In genomic region chr3:38627956-38628355, GRCh38 we compare ENCODE assay signal across 10 cellular contexts. TPM values are rescaled to one million over a fixed set of nuclear protein-coding genes. Genes with fewer than 3 reads are reported as not detected.
DNase-seq lines count a peak whose midpoint lies in the region; ATAC-seq, FAIRE-seq and TF ChIP-seq lines count a peak whose summit lies in the region.
"Had no signal": no experiment of that assay in that cellular context is flagged by ENCODE, and none has a peak within 500 bp of the region (broad histone marks: within the 10 kb centered on the region; RNA-seq: fewer than 3 reads in every experiment).

No MANE protein-coding gene starts in this region.

- H3K4me1 ChIP-seq in heart left ventricle (peaks cover 0 to 26% (median 12%) of the 10 kb centered on the region in 12 donors), right cardiac atrium (ENCODE audit: control insufficient read depth, insufficient read depth, low read length) (peaks cover 4% of the 10 kb centered on the region), K562 (replicated peaks in 1 of 2; ENCODE audit: control insufficient read depth in 2 of 2, insufficient read depth in 2 of 2, low read length in 2 of 2) (no peaks in the 10 kb centered on the region), spleen (no peaks in the 10 kb centered on the region)

- no peak for TF ChIP-seq EP300 in K562 (IDR thresholded peaks at IDR 0.05; ENCODE audit: low read length)

- H3K27me3 ChIP-seq in heart left ventricle (no peaks in the 10 kb centered on the region), right cardiac atrium (ENCODE audit: control insufficient read depth, insufficient read depth) (no peaks in the 10 kb centered on the region), K562 (ENCODE audit: control insufficient read depth in 2 of 2, insufficient read depth in 2 of 2, low read length in 2 of 2) (peaks cover 40 to 83% of the 10 kb centered on the region in 2 experiments; a peak in 4 of 5 replicates), spleen (replicated peaks in 1 of 7) (peaks cover 0 to 5% (median 0%) of the 10 kb centered on the region in 7 donors)

- in situ Hi-C loops in K562 (cut with MboI) = no loop called here

- H3K36me3 ChIP-seq in heart left ventricle (peaks cover 0 to 38% (median 3%) of the 10 kb centered on the region in 9 donors), K562 (ENCODE audit: control insufficient read depth, insufficient read depth, low read length) (no peaks in the 10 kb centered on the region), spleen (no peaks in the 10 kb centered on the region)

- no TSS peak for BruUV-seq in K562 (replicated peaks; lab: Mats Ljungman, UMichigan)

- H2AFZ ChIP-seq in K562 (ENCODE audit: low read depth, low read length) = no peak overlapping the region

- H3K4me3 ChIP-seq in heart left ventricle (no peak overlapping the region), right cardiac atrium (ENCODE audit: low read length) (no peak overlapping the region), K562 (no peak overlapping the region), spleen (no peak overlapping the region)

- intact Hi-C loops in heart left ventricle (cut with DNase I) = no loop called here
- intact Hi-C loops in right cardiac atrium (cut with DNase I) = no loop called here
- intact Hi-C loops in K562 (cut with micrococcal nuclease) = no loop called here
- intact Hi-C loops in spleen (cut with DNase I; ENCODE audit: low total_unique reads) = no loop called here

- TF ChIP-seq RAD21 in K562 (CRISPR knock-in tag; conservative IDR thresholded peaks at IDR 0.05 in 1 of 2, IDR thresholded peaks at IDR 0.05 in 1 of 2) = peak in 1 of 2 experiments; percentile 61; a peak in 2 of 4 replicates

- DNase-seq in heart left ventricle (no peak), right cardiac atrium (no peak), K562 (ENCODE audit: extremely low read depth in 1 of 4, low spot score in 3 of 4) (peak; percentile 64 to 74 (median 72)), spleen (no peak)
- peak; percentile 14 for DNase-seq in stimulated activated CD4-positive, alpha-beta T cell treated with anti-CD3 and anti-CD28 coated beads, Interleukin-4, amount 100 ng/mL, for 1 hour
- DNase-seq: NCI-H1436 had no signal

- H4K20me1 ChIP-seq in K562 (replicated peaks; ENCODE audit: control insufficient read depth, insufficient read depth, low read length) = peaks cover 24% of the 10 kb centered on the region

- TF ChIP-seq CTCF in heart left ventricle (IDR thresholded peaks at IDR 0.05) (peak in 8 of 12 donors; percentile 9 to 47 (median 30)), LNCAP (IDR thresholded peaks at IDR 0.05) (peak; percentile 45), K562 (IDR thresholded peaks at IDR 0.05 in 2 of 3, conservative IDR thresholded peaks at IDR 0.05 in 1 of 3; ENCODE audit: insufficient read depth in 2 of 3, low read depth in 1 of 3, low read length in 3 of 3) (peak; percentile 75 to 86 (median 86)), spleen (IDR thresholded peaks at IDR 0.05 in 8 of 11, conservative IDR thresholded peaks at IDR 0.05 in 3 of 11) (no peak)

- H3K27ac ChIP-seq in heart left ventricle (no peak overlapping the region), right cardiac atrium (ENCODE audit: low read length) (no peak overlapping the region), K562 (ENCODE audit: extremely low read depth, low read depth, low read length) (no peak overlapping the region), spleen (no peak overlapping the region)

- H3K9me1 ChIP-seq in K562 (ENCODE audit: control insufficient read depth, insufficient read depth, low read length) = peaks cover 4% of the 10 kb centered on the region

- no peaks in the 10 kb centered on the region for H3K79me2 ChIP-seq in K562 (ENCODE audit: control insufficient read depth, insufficient read depth, low read length)

- 44 to 57% (median 52%) methylated on average over 3 to 4 of the region's 4 CpGs for WGBS in heart left ventricle, 4 donors
- WGBS in right cardiac atrium = 60% methylated on average over 4 of the region's 4 CpGs
- 2% methylated on average over 4 of the region's 4 CpGs for whole genome bisulfite sequencing in K562 (ENCODE audit: insufficient coverage, low coverage, missing lambda C conversion rate)
- 27 to 61% (median 59%) methylated on average over 4 of the region's 4 CpGs for WGBS in spleen, 5 donors

- no peak overlapping the region for H3K4me2 ChIP-seq in K562 (ENCODE audit: insufficient read depth, low read length)

- ATAC-seq in heart left ventricle (peak in 2 of 4 donors; percentile 9 to 11), right cardiac atrium (no peak), K562 (peak; percentile 93), HG03469 (IDR thresholded peaks at IDR 0.05; ENCODE audit: unreplicated experiment) (no peak), GM21723 (IDR thresholded peaks at IDR 0.05; ENCODE audit: unreplicated experiment) (no peak)

- FAIRE-seq in K562 (lab: Jason Lieb, UNC) = peak; percentile 88
- FAIRE-seq: GM12892 had no signal

- CTCF ChIA-PET in K562 (lab: Yijun Ruan, JAX; ENCODE audit: low intra/inter-chr PET ratio) = interaction anchor here (0.7 kb wide), 1 partner anchor 579 kb away, joined by 3 read pairs; no protein-coding TSS in a partner anchor

- TF ChIP-seq POLR2A in heart left ventricle (IDR thresholded peaks at IDR 0.05) = no peak
- TF ChIP-seq POLR2A in K562 (conservative IDR thresholded peaks at IDR 0.05) = no peak
- TF ChIP-seq POLR2A in spleen (IDR thresholded peaks at IDR 0.05) = no peak

- no peak overlapping the region for H3K9ac ChIP-seq in K562 (ENCODE audit: insufficient read depth in 1 of 2, low read depth in 2 of 2, low read length in 2 of 2)

- H3K9me3 ChIP-seq in heart left ventricle = no peaks in the 10 kb centered on the region
- no peaks in the 10 kb centered on the region for H3K9me3 ChIP-seq in right cardiac atrium (ENCODE audit: control insufficient read depth, low read length)
- H3K9me3 ChIP-seq in K562 (replicated peaks; ENCODE audit: control insufficient read depth, insufficient read depth, low read depth, low read length) = no peaks in the 10 kb centered on the region
- no peaks in the 10 kb centered on the region for H3K9me3 ChIP-seq in spleen

- POLR2A ChIA-PET in K562 (lab: Yijun Ruan, JAX) = interaction anchor here (1.3 to 2.0 kb wide), 2 partner anchors 10 to 12 kb away, joined by 5 to 6 read pairs; no protein-coding TSS in a partner anchor

TF ChIP-seq in K562, 482 proteins besides CTCF, POLR2A, EP300 and RAD21:
- peak; percentile 50; the same call in 1 of the 2 replicates for TF ChIP-seq SMC3 (conservative IDR thresholded peaks at IDR 0.05; ENCODE audit: insufficient read depth, low read depth, low read length)
- TF ChIP-seq MYC (IDR thresholded peaks at IDR 0.05; ENCODE audit: low read depth, low read length) = peak; percentile 46; the same call in 1 of the 2 replicates
- TF ChIP-seq MYC (CRISPR knock-in tag; IDR thresholded peaks at IDR 0.05; ENCODE audit: borderline replicate concordance, low read depth) = no peak
- no peak for TF ChIP-seq PHB (CRISPR knock-in tag; IDR thresholded peaks at IDR 0.05)
- TF ChIP-seq STAG1 (CRISPR knock-in tag; IDR thresholded peaks at IDR 0.05; ENCODE audit: borderline replicate concordance) = peak; percentile 29; the same call in 1 of the 2 replicates
- no peak for TF ChIP-seq SAFB (IDR thresholded peaks at IDR 0.05; ENCODE audit: borderline replicate concordance, low read depth, low read length)

RNA-seq across cellular contexts. Expression of gene SCN5A, which starts 21.5 kb away (rescaled TPM):
- total RNA-seq in heart left ventricle (100 to 1,000 TPM; 133 to 242 (median 198) TPM), right cardiac atrium (100 to 1,000 TPM; 131 to 202 (median 142) TPM), K562 (2014; rRNA removed) (0.41 and 0.45 TPM in 2 replicates), K562 (2014; rRNA removed; fragmentation: Illumina TruSeq; extraction: Trizol) (not detected in 2 replicates), K562 (2015; rRNA removed; fragmentation: Illumina TruSeq; extraction: Trizol) (0.07 and 0.26 TPM in 2 replicates), K562 (2021) (0.22 and 0.27 TPM in 2 replicates), spleen (1 to 10 TPM in 1 of 7 donors, under 1 TPM in 3, not detected in 3; 0.17 to 1.2 (median 0.48) TPM)
- polyA plus RNA-seq in heart left ventricle (10 to 100 TPM; 88.4 to 92.5 TPM), right cardiac atrium (69.0 TPM), K562 (2011; rRNA removed) (0.10 and 0.11 TPM in 2 replicates), K562 (2014; fragmentation: Illumina TruSeq; extraction: Trizol) (0.21 and 0.40 TPM in 2 replicates), K562 (2014; fragmentation: Nextera tagmentation; extraction: Ambion mirVana) (under 1 TPM in 1 of 2 experiments, not detected in 1; 0.15 TPM), K562 (2014; rRNA removed) (0.34 and 1.4 TPM in 2 replicates), spleen (under 1 TPM; 0.02 to 0.06 (median 0.02) TPM)
- 0.44 and 1.00 TPM in 2 replicates for total RNA-seq in K562 (2011; cell fraction: chromatin; rRNA removed; ENCODE audit: low replicate concordance)
- total RNA-seq in K562 (2011; cell fraction: nucleolus; rRNA removed) = 0.66 and 0.67 TPM in 2 replicates
- 0.08 and 0.66 TPM in 2 replicates for total RNA-seq in K562 (2011; cell fraction: nucleoplasm; rRNA removed)
- polyA plus RNA-seq in K562 (2011; cell fraction: cytosol; rRNA removed) = 0.07 and 0.45 TPM in 2 replicates
- polyA plus RNA-seq in K562 (2011; cell fraction: nucleus; rRNA removed) = 0.01 and 0.16 TPM in 2 replicates
- polyA plus RNA-seq in K562 (2012) = 0.11 and 0.21 TPM in 2 replicates
- polyA minus RNA-seq in K562 (2011; rRNA and poly(A)+ RNA removed) = 0.49 TPM in 1 of 2 replicates, not detected in the other
- polyA minus RNA-seq in K562 (2011; cell fraction: cytosol; rRNA and poly(A)+ RNA removed) = not detected in 2 replicates
- polyA minus RNA-seq in K562 (2011; cell fraction: nucleus; rRNA and poly(A)+ RNA removed) = 0.22 and 0.67 TPM in 2 replicates

Comparison
In these comparisons a context has a peak if more than half of its experiments do, and no peak if none do; other contexts are left out.
1. DNase-seq: peak in K562 (4 of 4) and stimulated activated CD4-positive, alpha-beta T cell treated with anti-CD3 and anti-CD28 coated beads, Interleukin-4, amount 100 ng/mL, for 1 hour (single experiment); none in heart left ventricle (0 of 5), right cardiac atrium (0 of 3) and spleen (single experiment).
2. CTCF ChIP-seq: peak in heart left ventricle (8 of 12), LNCAP (single experiment) and K562 (3 of 3); none in spleen (0 of 11).
3. RNA of gene SCN5A, which starts 21.5 kb away (total RNA-seq): 133 to 242 TPM in heart left ventricle and 131 to 202 TPM in right cardiac atrium; 0.07 to 1.00 TPM in K562 and 0.17 to 1.2 TPM in spleen; every median in the first group is over 10 times any median in the second.